24 cellular contexts compared by ENCODE assay signal in genomic region chr10:13731799-13732198, GRCh38.
"Had no signal": no experiment of that assay in that cellular context is flagged by ENCODE, and none has a peak within 500 bp of the region (broad histone marks: within the 10 kb centered on the region; RNA-seq: fewer than 3 reads in every experiment).

No MANE protein-coding gene starts in this region.

- H3K9me3 Mint-ChIP-seq: activated B cell treated with CpG ODN at 0.5 μM for 24 hours; activated naive CD4-positive, alpha-beta T cell treated with anti-CD3 and anti-CD28 coated beads, Interleukin-2, amount 50 U/mL, for 72 hours; activated T-helper 2 cell treated with anti-CD3 and anti-CD28 coated beads, Interferon-gamma antibody, Interleukin-2, Interleukin-4, amounts not matched to agents 10 μg/mL and 5 μg/mL and 100 μg/mL, durations not matched to agents 14 hours and 24 hours and 36 hours; naive thymus-derived CD8-positive, alpha-beta T cell; stimulated activated effector memory CD8-positive, alpha-beta T cell treated with anti-CD3 and anti-CD28 coated beads, Interleukin-12 subunit alpha, Interleukin-12 subunit beta, amount 100 ng/mL, for 72 hours; stimulated activated naive CD8-positive, alpha-beta T cell treated with anti-CD3 and anti-CD28 coated beads, Interleukin-15, Interleukin-2, amounts not matched to agents 100 ng/mL and 50 ng/mL, for 24 hours had no signal

- H3K36me3 ChIP-seq: colonic mucosa, left lung, upper lobe of right lung had no signal

- ATAC-seq: activated CD8-positive, alpha-beta memory T cell treated with anti-CD3 and anti-CD28 coated beads, Interleukin-2, amount 10 ng/mL, durations not matched to agents 7 days and 5 days; activated CD8-positive, alpha-beta T cell treated with anti-CD3 and anti-CD28 coated beads, Interleukin-2, amount 10 ng/mL, durations not matched to agents 7 days and 5 days; activated naive CD4-positive, alpha-beta T cell treated with anti-CD3 and anti-CD28 coated beads, Interleukin-2, amount 50 U/mL, for 72 hours; left lung; lower lobe of right lung; naive thymus-derived CD8-positive, alpha-beta T cell; upper lobe of right lung had no signal

- H3K9me3 ChIP-seq: colonic mucosa, heart right ventricle, left lung, lower lobe of right lung, sigmoid colon, upper lobe of right lung had no signal

- H3K4me3 Mint-ChIP-seq: activated B cell treated with CpG ODN at 0.5 μM for 24 hours; activated CD8-positive, alpha-beta memory T cell treated with anti-CD3 and anti-CD28 coated beads, Interleukin-2, amount 10 ng/mL, durations not matched to agents 7 days and 5 days; activated CD8-positive, alpha-beta T cell treated with anti-CD3 and anti-CD28 coated beads, Interleukin-2, amount 10 ng/mL, durations not matched to agents 7 days and 5 days; naive thymus-derived CD8-positive, alpha-beta T cell; stimulated activated effector memory CD8-positive, alpha-beta T cell treated with anti-CD3 and anti-CD28 coated beads, Interleukin-12 subunit alpha, Interleukin-12 subunit beta, amount 100 ng/mL, for 72 hours; stimulated activated naive CD8-positive, alpha-beta T cell treated with anti-CD3 and anti-CD28 coated beads, Interleukin-15, Interleukin-2, amounts not matched to agents 100 ng/mL and 50 ng/mL, for 24 hours had no signal

- H3K4me3 ChIP-seq: colonic mucosa, dorsolateral prefrontal cortex, heart right ventricle, left lung, lower lobe of right lung, sigmoid colon, upper lobe of right lung had no signal

- H3K27me3 ChIP-seq: colonic mucosa, dorsolateral prefrontal cortex, heart right ventricle, left lung, sigmoid colon, upper lobe of right lung had no signal

- H3K27ac ChIP-seq: colonic mucosa, heart right ventricle, left lung, lower lobe of right lung, sigmoid colon, upper lobe of right lung had no signal

- DNase-seq: activated B cell treated with CpG ODN at 0.5 μM for 24 hours; activated CD4-positive, alpha-beta T cell treated with anti-CD3 and anti-CD28 coated beads, Interleukin-2, amount 50 U/mL, for 1 hour; activated CD8-positive, alpha-beta memory T cell treated with anti-CD3 and anti-CD28 coated beads, Interleukin-2, amount 10 ng/mL, durations not matched to agents 7 days and 5 days; activated CD8-positive, alpha-beta T cell treated with anti-CD3 and anti-CD28 coated beads, Interleukin-2, amount 10 ng/mL, durations not matched to agents 7 days and 5 days; activated naive CD4-positive, alpha-beta T cell; activated T-cell treated with anti-CD3 and anti-CD28 coated beads, Interleukin-2, amount 50 U/mL, for 48 hours; cerebellar nuclear complex; colonic mucosa; effector memory CD4-positive, alpha-beta T cell; heart right ventricle; left lung; lower lobe of right lung; mesenchymal stem cell; naive thymus-derived CD8-positive, alpha-beta T cell; sigmoid colon; small intestine; stimulated activated CD4-positive, alpha-beta T cell treated with anti-CD3 and anti-CD28 coated beads, Interleukin-4, amount 100 ng/mL, for 24 hours; T-helper 2 cell; upper lobe of right lung had no signal

- H3K36me3 Mint-ChIP-seq: activated CD8-positive, alpha-beta memory T cell treated with anti-CD3 and anti-CD28 coated beads, Interleukin-2, amount 10 ng/mL, durations not matched to agents 7 days and 5 days; activated naive CD4-positive, alpha-beta T cell treated with anti-CD3 and anti-CD28 coated beads, Interleukin-2, amount 50 U/mL, for 72 hours; naive thymus-derived CD8-positive, alpha-beta T cell; stimulated activated effector memory CD8-positive, alpha-beta T cell treated with anti-CD3 and anti-CD28 coated beads, Interleukin-12 subunit alpha, Interleukin-12 subunit beta, amount 100 ng/mL, for 72 hours had no signal

- H3K27ac Mint-ChIP-seq: activated B cell treated with CpG ODN at 0.5 μM for 24 hours; activated CD8-positive, alpha-beta memory T cell treated with anti-CD3 and anti-CD28 coated beads, Interleukin-2, amount 10 ng/mL, durations not matched to agents 7 days and 5 days; activated CD8-positive, alpha-beta T cell treated with anti-CD3 and anti-CD28 coated beads, Interleukin-2, amount 10 ng/mL, durations not matched to agents 7 days and 5 days; activated naive CD4-positive, alpha-beta T cell treated with anti-CD3 and anti-CD28 coated beads, Interleukin-2, amount 50 U/mL, for 72 hours; activated T-helper 2 cell treated with anti-CD3 and anti-CD28 coated beads, Interferon-gamma antibody, Interleukin-2, Interleukin-4, amounts not matched to agents 10 μg/mL and 5 μg/mL and 100 μg/mL, durations not matched to agents 14 hours and 24 hours and 36 hours; naive thymus-derived CD8-positive, alpha-beta T cell; stimulated activated effector memory CD8-positive, alpha-beta T cell treated with anti-CD3 and anti-CD28 coated beads, Interleukin-12 subunit alpha, Interleukin-12 subunit beta, amount 100 ng/mL, for 72 hours; stimulated activated naive CD8-positive, alpha-beta T cell treated with anti-CD3 and anti-CD28 coated beads, Interleukin-15, Interleukin-2, amounts not matched to agents 100 ng/mL and 50 ng/mL, for 24 hours had no signal

- H3K4me1 ChIP-seq: colonic mucosa, heart right ventricle, left lung, lower lobe of right lung, sigmoid colon, upper lobe of right lung had no signal

- H3K27me3 Mint-ChIP-seq: activated B cell treated with CpG ODN at 0.5 μM for 24 hours; stimulated activated naive CD8-positive, alpha-beta T cell treated with anti-CD3 and anti-CD28 coated beads, Interleukin-15, Interleukin-2, amounts not matched to agents 100 ng/mL and 50 ng/mL, for 24 hours had no signal

- H3K4me1 Mint-ChIP-seq: activated B cell treated with CpG ODN at 0.5 μM for 24 hours; activated CD8-positive, alpha-beta memory T cell treated with anti-CD3 and anti-CD28 coated beads, Interleukin-2, amount 10 ng/mL, durations not matched to agents 7 days and 5 days; naive thymus-derived CD8-positive, alpha-beta T cell; stimulated activated effector memory CD8-positive, alpha-beta T cell treated with anti-CD3 and anti-CD28 coated beads, Interleukin-12 subunit alpha, Interleukin-12 subunit beta, amount 100 ng/mL, for 72 hours had no signal
